Comparison of ENCODE assay signal across 1 cellular context in the genomic region with DNA sequence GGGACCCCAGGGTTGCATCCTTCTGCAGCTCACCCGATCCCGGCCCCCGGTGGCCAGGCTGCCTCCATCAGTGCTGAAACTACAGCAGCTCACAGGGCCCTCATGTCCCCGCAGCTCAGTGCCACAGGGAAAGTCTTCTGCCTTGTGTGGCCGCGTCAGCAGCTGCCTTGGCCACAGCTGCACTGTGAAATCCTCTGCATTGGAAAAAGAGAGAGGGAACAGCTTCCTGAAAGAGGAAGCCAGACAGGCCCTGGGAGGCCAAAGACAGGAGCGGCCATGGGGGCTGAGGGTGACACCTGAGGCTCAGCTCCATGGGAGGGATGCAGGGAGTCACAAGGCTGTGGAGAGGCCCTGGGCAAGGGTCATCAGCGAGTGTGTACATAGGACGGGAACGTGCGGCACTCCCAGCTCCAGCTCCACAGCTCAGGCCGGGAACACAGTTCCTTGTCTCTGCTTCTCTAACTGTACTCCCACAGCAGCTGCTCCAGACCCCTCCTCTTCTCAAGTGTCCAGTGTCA.
TF ChIP-seq lines count a peak whose summit lies in the region.

No MANE protein-coding gene starts in this region.

TF ChIP-seq in HepG2, 621 proteins besides CTCF, POLR2A, EP300 and RAD21 (continued from another document and continues in another):
- TF ChIP-seq, protein P1, sequence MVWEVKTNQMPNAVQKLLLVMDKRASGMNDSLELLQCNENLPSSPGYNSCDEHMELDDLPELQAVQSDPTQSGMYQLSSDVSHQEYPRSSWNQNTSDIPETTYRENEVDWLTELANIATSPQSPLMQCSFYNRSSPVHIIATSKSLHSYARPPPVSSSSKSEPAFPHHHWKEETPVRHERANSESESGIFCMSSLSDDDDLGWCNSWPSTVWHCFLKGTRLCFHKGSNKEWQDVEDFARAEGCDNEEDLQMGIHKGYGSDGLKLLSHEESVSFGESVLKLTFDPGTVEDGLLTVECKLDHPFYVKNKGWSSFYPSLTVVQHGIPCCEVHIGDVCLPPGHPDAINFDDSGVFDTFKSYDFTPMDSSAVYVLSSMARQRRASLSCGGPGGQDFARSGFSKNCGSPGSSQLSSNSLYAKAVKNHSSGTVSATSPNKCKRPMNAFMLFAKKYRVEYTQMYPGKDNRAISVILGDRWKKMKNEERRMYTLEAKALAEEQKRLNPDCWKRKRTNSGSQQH (CRISPR knock-in tag; IDR thresholded peaks at IDR 0.05; ENCODE audit: low read depth): no peak
- peak; percentile 80 for TF ChIP-seq SMAD1 (CRISPR knock-in tag; IDR thresholded peaks at IDR 0.05; ENCODE audit: borderline replicate concordance, low read depth)
- TF ChIP-seq ZNF605 (CRISPR knock-in tag; IDR thresholded peaks at IDR 0.05): peak; percentile 61; the same call in 1 of the 2 replicates
- TF ChIP-seq, protein P2, sequence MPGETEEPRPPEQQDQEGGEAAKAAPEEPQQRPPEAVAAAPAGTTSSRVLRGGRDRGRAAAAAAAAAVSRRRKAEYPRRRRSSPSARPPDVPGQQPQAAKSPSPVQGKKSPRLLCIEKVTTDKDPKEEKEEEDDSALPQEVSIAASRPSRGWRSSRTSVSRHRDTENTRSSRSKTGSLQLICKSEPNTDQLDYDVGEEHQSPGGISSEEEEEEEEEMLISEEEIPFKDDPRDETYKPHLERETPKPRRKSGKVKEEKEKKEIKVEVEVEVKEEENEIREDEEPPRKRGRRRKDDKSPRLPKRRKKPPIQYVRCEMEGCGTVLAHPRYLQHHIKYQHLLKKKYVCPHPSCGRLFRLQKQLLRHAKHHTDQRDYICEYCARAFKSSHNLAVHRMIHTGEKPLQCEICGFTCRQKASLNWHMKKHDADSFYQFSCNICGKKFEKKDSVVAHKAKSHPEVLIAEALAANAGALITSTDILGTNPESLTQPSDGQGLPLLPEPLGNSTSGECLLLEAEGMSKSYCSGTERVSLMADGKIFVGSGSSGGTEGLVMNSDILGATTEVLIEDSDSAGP (CRISPR knock-in tag; IDR thresholded peaks at IDR 0.05; ENCODE audit: borderline replicate concordance): peak; percentile 75
- TF ChIP-seq ISL2 (CRISPR knock-in tag; IDR thresholded peaks at IDR 0.05): no peak
- 0 out of 2 replicates have a peak, but pooled peaks have one; percentile 35 for TF ChIP-seq ZNF607 (CRISPR knock-in tag; IDR thresholded peaks at IDR 0.05; ENCODE audit: borderline replicate concordance)
- TF ChIP-seq, protein P3, sequence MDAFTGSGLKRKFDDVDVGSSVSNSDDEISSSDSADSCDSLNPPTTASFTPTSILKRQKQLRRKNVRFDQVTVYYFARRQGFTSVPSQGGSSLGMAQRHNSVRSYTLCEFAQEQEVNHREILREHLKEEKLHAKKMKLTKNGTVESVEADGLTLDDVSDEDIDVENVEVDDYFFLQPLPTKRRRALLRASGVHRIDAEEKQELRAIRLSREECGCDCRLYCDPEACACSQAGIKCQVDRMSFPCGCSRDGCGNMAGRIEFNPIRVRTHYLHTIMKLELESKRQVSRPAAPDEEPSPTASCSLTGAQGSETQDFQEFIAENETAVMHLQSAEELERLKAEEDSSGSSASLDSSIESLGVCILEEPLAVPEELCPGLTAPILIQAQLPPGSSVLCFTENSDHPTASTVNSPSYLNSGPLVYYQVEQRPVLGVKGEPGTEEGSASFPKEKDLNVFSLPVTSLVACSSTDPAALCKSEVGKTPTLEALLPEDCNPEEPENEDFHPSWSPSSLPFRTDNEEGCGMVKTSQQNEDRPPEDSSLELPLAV (CRISPR knock-in tag; conservative IDR thresholded peaks at IDR 0.05; ENCODE audit: low read depth): no peak
- TF ChIP-seq, protein P4, sequence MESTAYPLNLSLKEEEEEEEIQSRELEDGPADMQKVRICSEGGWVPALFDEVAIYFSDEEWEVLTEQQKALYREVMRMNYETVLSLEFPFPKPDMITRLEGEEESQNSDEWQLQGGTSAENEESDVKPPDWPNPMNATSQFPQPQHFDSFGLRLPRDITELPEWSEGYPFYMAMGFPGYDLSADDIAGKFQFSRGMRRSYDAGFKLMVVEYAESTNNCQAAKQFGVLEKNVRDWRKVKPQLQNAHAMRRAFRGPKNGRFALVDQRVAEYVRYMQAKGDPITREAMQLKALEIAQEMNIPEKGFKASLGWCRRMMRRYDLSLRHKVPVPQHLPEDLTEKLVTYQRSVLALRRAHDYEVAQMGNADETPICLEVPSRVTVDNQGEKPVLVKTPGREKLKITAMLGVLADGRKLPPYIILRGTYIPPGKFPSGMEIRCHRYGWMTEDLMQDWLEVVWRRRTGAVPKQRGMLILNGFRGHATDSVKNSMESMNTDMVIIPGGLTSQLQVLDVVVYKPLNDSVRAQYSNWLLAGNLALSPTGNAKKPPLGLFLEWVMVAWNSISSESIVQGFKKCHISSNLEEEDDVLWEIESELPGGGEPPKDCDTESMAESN (CRISPR knock-in tag; conservative IDR thresholded peaks at IDR 0.05): 0 out of 2 replicates have a peak, but pooled peaks have one; percentile 33
- 0 out of 2 replicates have a peak, but pooled peaks have one; percentile 42 for TF ChIP-seq GATAD1 (CRISPR knock-in tag; IDR thresholded peaks at IDR 0.05)
- TF ChIP-seq, protein P5, sequence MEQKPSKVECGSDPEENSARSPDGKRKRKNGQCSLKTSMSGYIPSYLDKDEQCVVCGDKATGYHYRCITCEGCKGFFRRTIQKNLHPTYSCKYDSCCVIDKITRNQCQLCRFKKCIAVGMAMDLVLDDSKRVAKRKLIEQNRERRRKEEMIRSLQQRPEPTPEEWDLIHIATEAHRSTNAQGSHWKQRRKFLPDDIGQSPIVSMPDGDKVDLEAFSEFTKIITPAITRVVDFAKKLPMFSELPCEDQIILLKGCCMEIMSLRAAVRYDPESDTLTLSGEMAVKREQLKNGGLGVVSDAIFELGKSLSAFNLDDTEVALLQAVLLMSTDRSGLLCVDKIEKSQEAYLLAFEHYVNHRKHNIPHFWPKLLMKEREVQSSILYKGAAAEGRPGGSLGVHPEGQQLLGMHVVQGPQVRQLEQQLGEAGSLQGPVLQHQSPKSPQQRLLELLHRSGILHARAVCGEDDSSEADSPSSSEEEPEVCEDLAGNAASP (CRISPR knock-in tag; IDR thresholded peaks at IDR 0.05; ENCODE audit: borderline replicate concordance): no peak
- TF ChIP-seq ZFP36L2 (CRISPR knock-in tag; IDR thresholded peaks at IDR 0.05): no peak; the same call in 1 of the 2 replicates
- TF ChIP-seq TEAD3 (CRISPR knock-in tag; optimal IDR thresholded peaks at IDR 0.05; ENCODE audit: borderline replicate concordance): peak; percentile 62
- 0 out of 2 replicates have a peak, but pooled peaks have one; percentile 37 for TF ChIP-seq CBFB (CRISPR knock-in tag; IDR thresholded peaks at IDR 0.05)
- TF ChIP-seq FOSL2 (CRISPR knock-in tag; IDR thresholded peaks at IDR 0.05): peak; percentile 30; the same call in 1 of the 2 replicates
- TF ChIP-seq, protein P6, sequence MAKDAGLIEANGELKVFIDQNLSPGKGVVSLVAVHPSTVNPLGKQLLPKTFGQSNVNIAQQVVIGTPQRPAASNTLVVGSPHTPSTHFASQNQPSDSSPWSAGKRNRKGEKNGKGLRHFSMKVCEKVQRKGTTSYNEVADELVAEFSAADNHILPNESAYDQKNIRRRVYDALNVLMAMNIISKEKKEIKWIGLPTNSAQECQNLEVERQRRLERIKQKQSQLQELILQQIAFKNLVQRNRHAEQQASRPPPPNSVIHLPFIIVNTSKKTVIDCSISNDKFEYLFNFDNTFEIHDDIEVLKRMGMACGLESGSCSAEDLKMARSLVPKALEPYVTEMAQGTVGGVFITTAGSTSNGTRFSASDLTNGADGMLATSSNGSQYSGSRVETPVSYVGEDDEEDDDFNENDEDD (CRISPR knock-in tag; IDR thresholded peaks at IDR 0.05; ENCODE audit: borderline replicate concordance): peak; percentile 27; the same call in 1 of the 2 replicates
- TF ChIP-seq ZNF768 (CRISPR knock-in tag; IDR thresholded peaks at IDR 0.05): peak; percentile 23; the same call in 1 of the 2 replicates
- TF ChIP-seq SNAI1 (CRISPR knock-in tag; IDR thresholded peaks at IDR 0.05; ENCODE audit: borderline replicate concordance): no peak
- TF ChIP-seq ZNF296 (CRISPR knock-in tag; conservative IDR thresholded peaks at IDR 0.05): no peak
- TF ChIP-seq MIER3 (CRISPR knock-in tag; IDR thresholded peaks at IDR 0.05; ENCODE audit: borderline replicate concordance): peak; percentile 33; the same call in 1 of the 2 replicates
- TF ChIP-seq MYC (CRISPR knock-in tag; IDR thresholded peaks at IDR 0.05; ENCODE audit: borderline replicate concordance): peak; percentile 58; the same call in 1 of the 2 replicates
- TF ChIP-seq RARA (CRISPR knock-in tag; IDR thresholded peaks at IDR 0.05): peak; percentile 74
- no peak for TF ChIP-seq ZNF121 (CRISPR knock-in tag; IDR thresholded peaks at IDR 0.05)
- no peak for TF ChIP-seq NBN (conservative IDR thresholded peaks at IDR 0.05)
- TF ChIP-seq ZNF136 (CRISPR knock-in tag; IDR thresholded peaks at IDR 0.05; ENCODE audit: low read depth): 0 out of 2 replicates have a peak, but pooled peaks have one; percentile 72
- TF ChIP-seq, protein P7, sequence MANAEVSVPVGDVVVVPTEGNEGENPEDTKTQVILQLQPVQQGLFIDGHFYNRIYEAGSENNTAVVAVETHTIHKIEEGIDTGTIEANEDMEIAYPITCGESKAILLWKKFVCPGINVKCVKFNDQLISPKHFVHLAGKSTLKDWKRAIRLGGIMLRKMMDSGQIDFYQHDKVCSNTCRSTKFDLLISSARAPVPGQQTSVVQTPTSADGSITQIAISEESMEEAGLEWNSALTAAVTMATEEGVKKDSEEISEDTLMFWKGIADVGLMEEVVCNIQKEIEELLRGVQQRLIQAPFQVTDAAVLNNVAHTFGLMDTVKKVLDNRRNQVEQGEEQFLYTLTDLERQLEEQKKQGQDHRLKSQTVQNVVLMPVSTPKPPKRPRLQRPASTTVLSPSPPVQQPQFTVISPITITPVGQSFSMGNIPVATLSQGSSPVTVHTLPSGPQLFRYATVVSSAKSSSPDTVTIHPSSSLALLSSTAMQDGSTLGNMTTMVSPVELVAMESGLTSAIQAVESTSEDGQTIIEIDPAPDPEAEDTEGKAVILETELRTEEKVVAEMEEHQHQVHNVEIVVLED (CRISPR knock-in tag; IDR thresholded peaks at IDR 0.05; ENCODE audit: borderline replicate concordance): peak; percentile 48; the same call in 1 of the 2 replicates
- no peak for TF ChIP-seq MAZ (IDR thresholded peaks at IDR 0.05; ENCODE audit: borderline replicate concordance, low read depth, low read length)
- TF ChIP-seq MAZ (CRISPR knock-in tag; IDR thresholded peaks at IDR 0.05; ENCODE audit: low read depth): peak; percentile 54; the same call in 1 of the 2 replicates
- no peak for TF ChIP-seq ZNF558 (CRISPR knock-in tag; IDR thresholded peaks at IDR 0.05; ENCODE audit: borderline replicate concordance)
- peak; percentile 72 for TF ChIP-seq ZBTB7A (CRISPR knock-in tag; IDR thresholded peaks at IDR 0.05)
- TF ChIP-seq TARDBP (CRISPR knock-in tag; IDR thresholded peaks at IDR 0.05): no peak
- peak; percentile 79; the same call in 1 of the 2 replicates for TF ChIP-seq ZNF430 (CRISPR knock-in tag; IDR thresholded peaks at IDR 0.05)
- TF ChIP-seq, protein P8, sequence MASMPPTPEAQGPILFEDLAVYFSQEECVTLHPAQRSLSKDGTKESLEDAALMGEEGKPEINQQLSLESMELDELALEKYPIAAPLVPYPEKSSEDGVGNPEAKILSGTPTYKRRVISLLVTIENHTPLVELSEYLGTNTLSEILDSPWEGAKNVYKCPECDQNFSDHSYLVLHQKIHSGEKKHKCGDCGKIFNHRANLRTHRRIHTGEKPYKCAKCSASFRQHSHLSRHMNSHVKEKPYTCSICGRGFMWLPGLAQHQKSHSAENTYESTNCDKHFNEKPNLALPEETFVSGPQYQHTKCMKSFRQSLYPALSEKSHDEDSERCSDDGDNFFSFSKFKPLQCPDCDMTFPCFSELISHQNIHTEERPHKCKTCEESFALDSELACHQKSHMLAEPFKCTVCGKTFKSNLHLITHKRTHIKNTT (CRISPR knock-in tag; IDR thresholded peaks at IDR 0.05): no peak
- TF ChIP-seq ZNF253 (CRISPR knock-in tag; IDR thresholded peaks at IDR 0.05; ENCODE audit: borderline replicate concordance): no peak
- TF ChIP-seq MXD4 (CRISPR knock-in tag; IDR thresholded peaks at IDR 0.05): peak; percentile 71; the same call in 1 of the 2 replicates
- TF ChIP-seq, protein P9, sequence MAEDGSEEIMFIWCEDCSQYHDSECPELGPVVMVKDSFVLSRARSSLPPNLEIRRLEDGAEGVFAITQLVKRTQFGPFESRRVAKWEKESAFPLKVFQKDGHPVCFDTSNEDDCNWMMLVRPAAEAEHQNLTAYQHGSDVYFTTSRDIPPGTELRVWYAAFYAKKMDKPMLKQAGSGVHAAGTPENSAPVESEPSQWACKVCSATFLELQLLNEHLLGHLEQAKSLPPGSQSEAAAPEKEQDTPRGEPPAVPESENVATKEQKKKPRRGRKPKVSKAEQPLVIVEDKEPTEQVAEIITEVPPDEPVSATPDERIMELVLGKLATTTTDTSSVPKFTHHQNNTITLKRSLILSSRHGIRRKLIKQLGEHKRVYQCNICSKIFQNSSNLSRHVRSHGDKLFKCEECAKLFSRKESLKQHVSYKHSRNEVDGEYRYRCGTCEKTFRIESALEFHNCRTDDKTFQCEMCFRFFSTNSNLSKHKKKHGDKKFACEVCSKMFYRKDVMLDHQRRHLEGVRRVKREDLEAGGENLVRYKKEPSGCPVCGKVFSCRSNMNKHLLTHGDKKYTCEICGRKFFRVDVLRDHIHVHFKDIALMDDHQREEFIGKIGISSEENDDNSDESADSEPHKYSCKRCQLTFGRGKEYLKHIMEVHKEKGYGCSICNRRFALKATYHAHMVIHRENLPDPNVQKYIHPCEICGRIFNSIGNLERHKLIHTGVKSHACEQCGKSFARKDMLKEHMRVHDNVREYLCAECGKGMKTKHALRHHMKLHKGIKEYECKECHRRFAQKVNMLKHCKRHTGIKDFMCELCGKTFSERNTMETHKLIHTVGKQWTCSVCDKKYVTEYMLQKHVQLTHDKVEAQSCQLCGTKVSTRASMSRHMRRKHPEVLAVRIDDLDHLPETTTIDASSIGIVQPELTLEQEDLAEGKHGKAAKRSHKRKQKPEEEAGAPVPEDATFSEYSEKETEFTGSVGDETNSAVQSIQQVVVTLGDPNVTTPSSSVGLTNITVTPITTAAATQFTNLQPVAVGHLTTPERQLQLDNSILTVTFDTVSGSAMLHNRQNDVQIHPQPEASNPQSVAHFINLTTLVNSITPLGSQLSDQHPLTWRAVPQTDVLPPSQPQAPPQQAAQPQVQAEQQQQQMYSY (CRISPR knock-in tag; IDR thresholded peaks at IDR 0.05): no peak
- peak; percentile 70 for TF ChIP-seq ZNF350 (CRISPR knock-in tag; IDR thresholded peaks at IDR 0.05; ENCODE audit: borderline replicate concordance, low read depth)
- no peak for TF ChIP-seq LCORL (IDR thresholded peaks at IDR 0.05)
- TF ChIP-seq LCORL (CRISPR knock-in tag; IDR thresholded peaks at IDR 0.05): peak; percentile 53; the same call in 1 of the 2 replicates
- 0 out of 2 replicates have a peak, but pooled peaks have one; percentile 31 for TF ChIP-seq SIX4 (CRISPR knock-in tag; IDR thresholded peaks at IDR 0.05)
